Comparison of ENCODE assay signal across 13 cellular contexts in the genomic region with DNA sequence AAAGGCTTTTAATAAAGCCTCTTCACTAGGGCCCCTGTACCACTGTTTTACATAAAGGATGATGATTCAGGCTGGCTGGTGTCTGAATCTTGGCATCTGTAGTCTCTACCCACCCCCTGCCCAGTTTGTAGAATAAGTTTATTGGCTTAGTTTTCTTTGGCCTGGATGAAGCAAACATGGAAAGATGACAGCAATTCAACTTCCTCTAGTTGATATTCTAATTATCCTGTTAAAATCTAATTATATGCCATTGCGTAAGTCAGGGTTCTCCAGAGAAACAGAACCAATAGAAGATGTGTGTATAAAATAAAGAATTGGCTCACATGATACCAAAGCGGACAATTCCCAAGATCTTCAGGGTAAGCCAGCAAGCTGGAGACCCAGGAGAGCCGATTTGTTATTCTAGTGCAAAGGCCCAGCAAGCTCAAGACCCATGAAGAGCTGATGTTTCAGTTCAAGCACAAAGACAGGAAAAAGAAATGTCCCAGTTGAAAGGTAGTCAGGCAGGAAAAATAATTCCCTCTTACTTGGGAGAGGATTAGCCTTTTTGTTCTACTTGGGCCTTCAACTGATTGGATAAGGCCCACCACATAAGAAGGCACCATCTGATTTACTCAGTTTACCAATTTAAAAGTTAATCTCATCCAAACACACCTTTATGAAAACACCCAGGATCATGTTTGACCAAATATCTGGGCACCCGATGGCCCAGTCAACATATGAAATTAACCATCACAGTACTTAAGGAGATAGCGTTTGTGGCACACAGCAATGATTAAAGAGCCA.
A peak's percentile ranks its signal among the peaks of the same experiment; 100 is the strongest.
DNase-seq lines count a peak whose midpoint lies in the region; ATAC-seq and TF ChIP-seq lines count a peak whose summit lies in the region.
"Had no signal": no experiment of that assay in that cellular context is flagged by ENCODE, and none has a peak within 500 bp of the region (broad histone marks: within the 10 kb centered on the region; RNA-seq: fewer than 3 reads in every experiment).

No MANE protein-coding gene starts in this region.

- peaks cover 5% of the 10 kb centered on the region for H3K36me3 Mint-ChIP-seq in brain
- H3K36me3 Mint-ChIP-seq: CD14-positive monocyte; CD8-positive, alpha-beta T cell had no signal

- CTCF ChIA-PET in HEK293 (lab: Yijun Ruan, JAX), result no interaction called here

- H3K27ac ChIP-seq in HEK293 (ENCODE audit: extremely low read depth, low read depth, low read length), result no peak overlapping the region
- H3K27ac ChIP-seq in stomach, result no peak overlapping the region
- H3K27ac ChIP-seq: A549, GM23248 had no signal

- H3K9me3 ChIP-seq in HEK293 (ENCODE audit: control insufficient read depth, insufficient read depth, low read depth, low read length) (no peaks in the 10 kb centered on the region), MG63 (peaks cover 1% of the 10 kb centered on the region; the same call in 1 of the 2 replicates), stomach (no peaks in the 10 kb centered on the region)
- H3K9me3 ChIP-seq: A549, Caco-2 had no signal

- peaks cover 5% of the 10 kb centered on the region for H3K27me3 Mint-ChIP-seq in brain

- no peak for TF ChIP-seq POLR2A in stomach (IDR thresholded peaks at IDR 0.05)

- peaks cover 0 to 8% (median 0%) of the 10 kb centered on the region in 5 experiments for H3K9me3 Mint-ChIP-seq in brain

- POLR2A ChIA-PET in HEK293 (lab: Yijun Ruan, JAX), result no interaction called here

- H3K4me3 ChIP-seq in HEK293 (ENCODE audit: low read depth, low read length) (no peak overlapping the region), MG63 (no peak overlapping the region), stomach (no peak overlapping the region)
- H3K4me3 ChIP-seq: A549, GM12878, GM23248 had no signal

- no peaks in the 10 kb centered on the region for H3K4me1 ChIP-seq in HEK293 (ENCODE audit: control insufficient read depth, insufficient read depth, low read length)
- no peaks in the 10 kb centered on the region for H3K4me1 ChIP-seq in stomach

- H3K27me3 ChIP-seq in MG63 (no peaks in the 10 kb centered on the region), stomach (no peaks in the 10 kb centered on the region)

- intact Hi-C loops in stomach (cut with DNase I; ENCODE audit: low total_unique reads), result no loop called here

- WGBS in stomach, 5 donors, result 79 to 94% (median 94%) methylated on average over 5 of the region's 5 CpGs

- TF ChIP-seq EP300 in stomach (IDR thresholded peaks at IDR 0.05), result no peak

- DNase-seq in MG63 (peak; percentile 18), NCI-H774 (lab: John Stamatoyannopoulos, UW) (no peak), stomach (no peak)
- DNase-seq: Caco-2; CD8-positive, alpha-beta T cell; GM23248 had no signal

- H3K36me3 ChIP-seq in HEK293 (ENCODE audit: control insufficient read depth in 2 of 2, insufficient read depth in 1 of 2, low read length in 2 of 2) (no peaks in the 10 kb centered on the region), MG63 (no peaks in the 10 kb centered on the region), stomach (no peaks in the 10 kb centered on the region)

- H3K4me3 Mint-ChIP-seq in brain, result no peak overlapping the region
- H3K4me3 Mint-ChIP-seq: CD14-positive monocyte; CD8-positive, alpha-beta T cell had no signal

- no peak for ATAC-seq in GM18517 (IDR thresholded peaks at IDR 0.05; ENCODE audit: unreplicated experiment)
- ATAC-seq: A549; CD8-positive, alpha-beta T cell; GM12878; HCT116 had no signal

- TF ChIP-seq CTCF in HEK293 (tag by site-specific recombination; IDR thresholded peaks at IDR 0.05) (no peak), brain (conservative IDR thresholded peaks at IDR 0.05) (no peak), stomach (IDR thresholded peaks at IDR 0.05) (no peak)

- H3K27ac Mint-ChIP-seq in brain, result peak overlapping the region in 3 of 5 experiments; percentile 35 to 48 (median 36)
- H3K27ac Mint-ChIP-seq: CD8-positive, alpha-beta T cell had no signal

- peaks cover 45% of the 10 kb centered on the region for H3K4me1 Mint-ChIP-seq in brain
- H3K4me1 Mint-ChIP-seq: CD14-positive monocyte had no signal

TF ChIP-seq in HEK293, 187 proteins besides CTCF, POLR2A, EP300 and RAD21:
- TF ChIP-seq ZNF10 (tag by site-specific recombination; IDR thresholded peaks at IDR 0.05) (peak; percentile 94), ZNF426 (tag by site-specific recombination; IDR thresholded peaks at IDR 0.05) (no peak)
